In genomic region chr18:57436193-57436964, GRCh38 we compare ENCODE assay signal across 1 cellular context.
TF ChIP-seq lines count a peak whose summit lies in the region.

No MANE protein-coding gene starts in this region.

TF ChIP-seq in HepG2, 621 proteins besides CTCF, POLR2A, EP300 and RAD21 (continued from another document):
- TF ChIP-seq ZBTB40 (IDR thresholded peaks at IDR 0.05), result no peak
- peak; percentile 62; the same call in 1 of the 2 replicates for TF ChIP-seq ZBTB40 (CRISPR knock-in tag; IDR thresholded peaks at IDR 0.05)
- TF ChIP-seq UBTF (CRISPR knock-in tag; IDR thresholded peaks at IDR 0.05), result peak; percentile 63; the same call in 1 of the 2 replicates
- TF ChIP-seq, protein P1, sequence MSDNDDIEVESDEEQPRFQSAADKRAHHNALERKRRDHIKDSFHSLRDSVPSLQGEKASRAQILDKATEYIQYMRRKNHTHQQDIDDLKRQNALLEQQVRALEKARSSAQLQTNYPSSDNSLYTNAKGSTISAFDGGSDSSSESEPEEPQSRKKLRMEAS (IDR thresholded peaks at IDR 0.05), result 0 out of 2 replicates have a peak, but pooled peaks have one; percentile 18
TF ChIP-seq in HepG2: peak in this region for 46.
